Comparison of ENCODE assay signal across 1 cellular context in the genomic region with DNA sequence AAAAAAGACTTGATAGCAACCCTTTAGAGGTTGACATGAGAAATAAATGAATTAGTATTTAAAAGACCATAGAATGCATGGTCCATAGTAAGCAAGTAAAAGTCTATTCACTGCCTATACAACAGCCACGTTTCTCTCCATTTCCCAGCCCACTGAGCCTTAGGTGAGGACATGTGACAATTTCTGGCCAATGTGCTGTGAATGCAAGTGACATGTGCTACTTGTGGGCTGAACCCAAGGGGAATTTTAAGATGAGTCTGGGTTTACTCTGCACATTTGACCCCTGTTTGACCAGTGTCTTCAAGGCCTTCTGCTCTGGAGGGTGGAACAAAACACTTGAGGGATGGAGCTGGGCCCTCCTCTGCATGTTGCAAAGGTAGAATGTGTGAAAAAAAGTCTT.
TF ChIP-seq lines count a peak whose summit lies in the region.

No MANE protein-coding gene starts in this region.

TF ChIP-seq in HepG2, 621 proteins besides CTCF, POLR2A, EP300 and RAD21:
- no peak for TF ChIP-seq FOSL2 (CRISPR knock-in tag; IDR thresholded peaks at IDR 0.05)
- no peak for TF ChIP-seq ZNF567 (CRISPR knock-in tag; IDR thresholded peaks at IDR 0.05; ENCODE audit: borderline replicate concordance)
- peak; percentile 94 for TF ChIP-seq MNT (IDR thresholded peaks at IDR 0.05)
